Comparison of ENCODE assay signal across 24 cellular contexts in the genomic region with DNA sequence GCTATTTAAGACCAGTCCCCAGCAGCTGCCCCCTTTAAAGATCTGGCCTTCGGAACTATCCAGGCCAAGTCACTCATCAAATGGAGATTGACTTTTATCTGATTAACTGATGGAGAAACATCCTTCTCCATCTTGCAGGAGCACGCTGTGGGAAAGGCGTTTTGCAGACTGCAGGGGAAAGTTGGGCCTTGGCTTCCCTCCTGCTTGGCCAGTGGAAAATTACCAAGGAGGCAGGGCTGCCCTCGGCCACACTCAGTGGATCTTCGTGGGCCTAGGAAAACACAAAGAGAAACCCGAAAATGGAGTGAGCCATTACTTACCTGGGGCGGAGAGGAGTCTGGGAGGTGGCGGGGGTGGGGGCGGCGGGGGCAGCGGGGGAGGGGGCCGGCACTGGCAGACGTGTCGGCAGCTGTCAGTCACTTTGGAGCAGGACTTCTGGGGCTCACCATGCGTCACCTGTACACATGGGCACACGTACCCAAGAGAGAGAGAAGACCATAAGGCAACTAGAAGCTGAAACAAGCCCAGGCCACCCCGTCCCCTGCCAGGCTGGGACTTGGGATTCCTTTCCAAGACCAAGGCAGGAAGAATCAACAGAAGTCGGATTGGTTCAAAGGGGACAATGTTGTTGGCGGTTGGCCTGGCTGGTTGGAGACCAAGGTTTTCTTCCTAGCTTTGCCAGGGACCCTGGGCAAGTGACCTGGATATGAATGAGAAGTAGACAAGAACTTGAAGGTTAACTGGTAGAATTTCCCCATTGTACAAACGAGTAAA. TPM values are rescaled to one million over a fixed set of nuclear protein-coding genes. Genes with fewer than 3 reads are reported as not detected.
DNase-seq lines count a peak whose midpoint lies in the region; ATAC-seq and TF ChIP-seq lines count a peak whose summit lies in the region.
"Had no signal": no experiment of that assay in that cellular context is flagged by ENCODE, and none has a peak within 500 bp of the region (broad histone marks: within the 10 kb centered on the region; RNA-seq: fewer than 3 reads in every experiment).

No MANE protein-coding gene starts in this region.

- peak overlapping the region; percentile 8 for H3K18ac ChIP-seq in neuronal stem cell (ENCODE audit: low read length)

- no peak overlapping the region for H3K4me2 ChIP-seq in neuronal stem cell (ENCODE audit: insufficient read depth, low read length, poor library complexity, severe bottlenecking)

- H3K9me3 ChIP-seq in right cardiac atrium (ENCODE audit: control insufficient read depth, low read length) = no peaks in the 10 kb centered on the region
- no peaks in the 10 kb centered on the region for H3K9me3 ChIP-seq in esophagus muscularis mucosa
- no peaks in the 10 kb centered on the region for H3K9me3 ChIP-seq in neuronal stem cell (replicated peaks in 1 of 2; ENCODE audit: control insufficient read depth in 2 of 2, insufficient read depth in 1 of 2, low read depth in 1 of 2, low read length in 2 of 2)
- H3K9me3 ChIP-seq in thoracic aorta = no peaks in the 10 kb centered on the region
- H3K9me3 ChIP-seq: BE2C, HAP-1, MG63, Peyer's patch had no signal

- no peak overlapping the region for H3K4me3 Mint-ChIP-seq in endothelial cell (ENCODE audit: unreplicated experiment)
- H3K4me3 Mint-ChIP-seq: CD4-positive, CD25-positive, alpha-beta regulatory T cell had no signal

- intact Hi-C loops in right cardiac atrium (cut with DNase I) = no loop called here
- intact Hi-C loops in Right ventricle myocardium inferior (cut with DNase I) = no loop called here
- intact Hi-C loops in esophagus muscularis mucosa (cut with DNase I) = no loop called here

- no peak overlapping the region for H3K9ac ChIP-seq in neuronal stem cell (ENCODE audit: low read depth, low read length, poor library complexity)

- H3K27ac ChIP-seq in right cardiac atrium (ENCODE audit: low read length) = peak overlapping the region; percentile 34
- H3K27ac ChIP-seq in esophagus muscularis mucosa (replicated peaks in 1 of 4) = peak overlapping the region; percentile 52 to 66 (median 54)
- no peak overlapping the region for H3K27ac ChIP-seq in neuronal stem cell (replicated peaks; ENCODE audit: low read length)
- H3K27ac ChIP-seq in thoracic aorta = peak overlapping the region; percentile 50 to 59
- H3K27ac ChIP-seq: 22Rv1 had no signal

- TF ChIP-seq EP300 in esophagus muscularis mucosa (IDR thresholded peaks at IDR 0.05) = no peak

- no peaks in the 10 kb centered on the region for H3K4me1 Mint-ChIP-seq in endothelial cell (ENCODE audit: unreplicated experiment)
- H3K4me1 Mint-ChIP-seq: CD4-positive, CD25-positive, alpha-beta regulatory T cell had no signal

- H4K8ac ChIP-seq in neuronal stem cell (ENCODE audit: low read depth, low read length) = no peak overlapping the region

- peaks cover 4% of the 10 kb centered on the region for H3K27me3 Mint-ChIP-seq in endothelial cell (ENCODE audit: unreplicated experiment)

- no peaks in the 10 kb centered on the region for H3K27me3 ChIP-seq in right cardiac atrium (ENCODE audit: control insufficient read depth, insufficient read depth)
- H3K27me3 ChIP-seq in esophagus muscularis mucosa = no peaks in the 10 kb centered on the region
- peaks cover 0 to under 1% (median 0%) of the 10 kb centered on the region in 3 experiments for H3K27me3 ChIP-seq in neuronal stem cell (ENCODE audit: control insufficient read depth in 3 of 3, insufficient read depth in 3 of 3, low read depth in 1 of 3, low read length in 3 of 3)
- H3K27me3 ChIP-seq in thoracic aorta (replicated peaks; ENCODE audit: insufficient read depth) = no peaks in the 10 kb centered on the region
- H3K27me3 ChIP-seq: BE2C, MG63, Peyer's patch had no signal

- peaks cover 0 to 35% (median 12%) of the 10 kb centered on the region in 4 donors for H3K36me3 ChIP-seq in esophagus muscularis mucosa
- no peaks in the 10 kb centered on the region for H3K36me3 ChIP-seq in neuronal stem cell (replicated peaks in 1 of 2; ENCODE audit: control insufficient read depth in 2 of 2, insufficient read depth in 2 of 2, low read length in 2 of 2)
- H3K36me3 ChIP-seq in thoracic aorta = peaks cover 3% of the 10 kb centered on the region
- H3K36me3 ChIP-seq: MG63, Peyer's patch had no signal

- H3K4me1 ChIP-seq in right cardiac atrium (ENCODE audit: control insufficient read depth, insufficient read depth, low read length) = no peaks in the 10 kb centered on the region
- peaks cover 0 to 64% (median 59%) of the 10 kb centered on the region in 4 donors for H3K4me1 ChIP-seq in esophagus muscularis mucosa
- H3K4me1 ChIP-seq in neuronal stem cell (ENCODE audit: control insufficient read depth in 2 of 2, insufficient read depth in 1 of 2, low read depth in 1 of 2, low read length in 2 of 2) = peaks cover 0 to 2% of the 10 kb centered on the region in 2 donors
- H3K4me1 ChIP-seq in thoracic aorta (ENCODE audit: control insufficient read depth in 1 of 2, low read depth in 2 of 2) = peaks cover 0 to 9% of the 10 kb centered on the region in 2 donors
- H3K4me1 ChIP-seq: HAP-1, Peyer's patch had no signal

- H3K9me3 Mint-ChIP-seq in endothelial cell (ENCODE audit: unreplicated experiment) = no peaks in the 10 kb centered on the region

- H2AFZ ChIP-seq in neuronal stem cell (ENCODE audit: low read length) = no peak overlapping the region

- DNase-seq in right cardiac atrium = no peak
- DNase-seq in Right ventricle myocardium inferior (ENCODE audit: missing footprints) = no peak
- no peak for DNase-seq in esophagus muscularis mucosa (ENCODE audit: extremely low spot score)
- no peak for DNase-seq in neuronal stem cell (ENCODE audit: low spot score)
- no peak for DNase-seq in thoracic aorta (ENCODE audit: low spot score)
- no peak for DNase-seq in endothelial cell (ENCODE audit: low spot score)
- DNase-seq: BE2C; CD4-positive, CD25-positive, alpha-beta regulatory T cell; COR-L47; Kasumi-1; MG63; NCI-H1092; NCI-H146; NCI-H2081; NCI-H510A; NCI-H748 treated with DMSO at 0.1 percent for 48 hours; NK-92 treated with Interleukin-12 subunit alpha and Interleukin-12 subunit beta, amount 100 ng/mL, for 24 hours; Peyer's patch; Right ventricle myocardium superior had no signal

- TF ChIP-seq POLR2A in esophagus muscularis mucosa (IDR thresholded peaks at IDR 0.05; ENCODE audit: low read depth) = no peak

- H2BK5ac ChIP-seq in neuronal stem cell (ENCODE audit: low read length) = no peak overlapping the region

- H3K36me3 Mint-ChIP-seq in endothelial cell (ENCODE audit: low read depth, unreplicated experiment) = no peaks in the 10 kb centered on the region
- H3K36me3 Mint-ChIP-seq: CD4-positive, CD25-positive, alpha-beta regulatory T cell had no signal

- H3K79me1 ChIP-seq in neuronal stem cell (ENCODE audit: low read depth, low read length) = no peaks in the 10 kb centered on the region

- H2BK120ac ChIP-seq in neuronal stem cell (ENCODE audit: low read depth, low read length) = no peak overlapping the region

- TF ChIP-seq CTCF in esophagus muscularis mucosa (IDR thresholded peaks at IDR 0.05) (no peak), thoracic aorta (IDR thresholded peaks at IDR 0.05) (no peak), endothelial cell (IDR thresholded peaks at IDR 0.05; ENCODE audit: unreplicated experiment) (no peak)

- H3K4me3 ChIP-seq in right cardiac atrium (ENCODE audit: low read length) (no peak overlapping the region), esophagus muscularis mucosa (no peak overlapping the region), neuronal stem cell (ENCODE audit: low read length in 2 of 2) (no peak overlapping the region), thoracic aorta (no peak overlapping the region)
- H3K4me3 ChIP-seq: HAP-1, MG63, Peyer's patch had no signal

- H3K23ac ChIP-seq in neuronal stem cell (ENCODE audit: low read depth, low read length, poor library complexity) = no peak overlapping the region

- no peak overlapping the region for H3K4ac ChIP-seq in neuronal stem cell (ENCODE audit: low read length)

- H2AK5ac ChIP-seq in neuronal stem cell (ENCODE audit: low read depth, low read length) = no peak overlapping the region

- no peak for ATAC-seq in right cardiac atrium
- no peak for ATAC-seq in Right ventricle myocardium inferior
- no peak for ATAC-seq in thoracic aorta (ENCODE audit: insufficient number of reproducible peaks, low FRiP score, low read depth)
- ATAC-seq in HG03108 (IDR thresholded peaks at IDR 0.05; ENCODE audit: unreplicated experiment) = no peak
- ATAC-seq in HG03025 (IDR thresholded peaks at IDR 0.05; ENCODE audit: low FRiP score, unreplicated experiment) = no peak

- H3K14ac ChIP-seq in neuronal stem cell (ENCODE audit: low read length) = no peak overlapping the region

- H2BK12ac ChIP-seq in neuronal stem cell (ENCODE audit: low read length) = no peak overlapping the region

- H2BK15ac ChIP-seq in neuronal stem cell (ENCODE audit: low read length) = no peak overlapping the region

- no peak overlapping the region for H4K91ac ChIP-seq in neuronal stem cell (ENCODE audit: low read depth, low read length, poor library complexity)

- H3K27ac Mint-ChIP-seq in endothelial cell (ENCODE audit: unreplicated experiment) = no peak overlapping the region

- 70% methylated on average over 20 of the region's 20 CpGs for WGBS in right cardiac atrium
- 73% methylated on average over 11 of the region's 20 CpGs for WGBS in esophagus muscularis mucosa
- WGBS in neuronal stem cell (ENCODE audit: extremely low coverage in 2 of 2, insufficient read length in 2 of 2, insufficient replicate concordance in 1 of 2), 2 donors = no CpG with 5 or more reads among the region's 20 CpGs

RNA-seq across cellular contexts. Expression of gene PRIMA1, which starts 9.2 kb away (rescaled TPM):
- total RNA-seq in right cardiac atrium (10 to 100 TPM in 2 of 4 donors, 1 to 10 TPM in 2; 6.1 to 11.7 (median 10.1) TPM), Right ventricle myocardium inferior (10.3 TPM), esophagus muscularis mucosa (10 to 100 TPM; 18.7 to 30.9 (median 21.8) TPM), thoracic aorta (1 to 10 TPM; 2.3 to 3.5 TPM), endothelial cell (ENCODE audit: unreplicated experiment) (0.08 TPM)
- 5.9 TPM for polyA plus RNA-seq in right cardiac atrium
- 4.4 TPM for polyA plus RNA-seq in neuronal stem cell (2013, experiment 1 of 2)
- polyA plus RNA-seq in neuronal stem cell (2013, experiment 2 of 2) = 4.2 TPM
- total RNA-seq: CD4-positive, CD25-positive, alpha-beta regulatory T cell had no signal
- polyA plus RNA-seq: AG04450; CD4-positive, CD25-positive, alpha-beta regulatory T cell had no signal
